In genomic region chr12:9952954-9953729, GRCh38 we compare ENCODE assay signal across 7 cellular contexts. TPM values are rescaled to one million over a fixed set of nuclear protein-coding genes. Genes with fewer than 3 reads are reported as not detected.
"Had no signal": no experiment of that assay in that cellular context is flagged by ENCODE, and none has a peak within 500 bp of the region (broad histone marks: within the 10 kb centered on the region; RNA-seq: fewer than 3 reads in every experiment).

No MANE protein-coding gene starts in this region.

RNA-seq across cellular contexts. Expression of gene CLEC12A, which starts 18.1 kb away (rescaled TPM):
- total RNA-seq: GM23248, GM23338, H1, H4, H7, H9, HFFc6 had no signal
- polyA plus RNA-seq: GM23248, GM23338, H1 had no signal

RNA-seq across cellular contexts. Expression of gene CLEC2A, which starts 21.0 kb away (rescaled TPM):
- total RNA-seq: GM23248, GM23338, H4, H7, HFFc6 had no signal
- polyA plus RNA-seq: GM23248, GM23338 had no signal

RNA-seq across cellular contexts. Expression of gene CLEC1B, which starts 45.8 kb away (rescaled TPM):
- total RNA-seq: GM23248, GM23338, H1, H4, H7, H9, HFFc6 had no signal
- polyA plus RNA-seq: GM23248, GM23338, H1 had no signal

RNA-seq across cellular contexts. Expression of gene CLEC12B, which starts 57.3 kb away (rescaled TPM):
- total RNA-seq: GM23248, GM23338, H1, H4, H7, H9 had no signal
- polyA plus RNA-seq: GM23248, GM23338, H1 had no signal
